In genomic region chr5:44808435-44809214, GRCh38 we compare ENCODE assay signal across 1 cellular context.
TF ChIP-seq lines count a peak whose summit lies in the region.

Gene MRPS30, plus strand, starts transcription at chr5:44808947. Its CDS starts 16 bp downstream, at chr5:44808963.

TF ChIP-seq in HepG2, 621 proteins besides CTCF, POLR2A, EP300 and RAD21 (continued from another document and continues in another):
- TF ChIP-seq ZHX1 (CRISPR knock-in tag; IDR thresholded peaks at IDR 0.05; ENCODE audit: low read depth) (peak; percentile 84), ZFAT (CRISPR knock-in tag; conservative IDR thresholded peaks at IDR 0.05) (no peak), ZNF629 (CRISPR knock-in tag; conservative IDR thresholded peaks at IDR 0.05) (no peak), ZBTB39 (CRISPR knock-in tag; IDR thresholded peaks at IDR 0.05) (no peak), NR3C1 (CRISPR knock-in tag; IDR thresholded peaks at IDR 0.05) (no peak), ZSCAN9 (CRISPR knock-in tag; IDR thresholded peaks at IDR 0.05; ENCODE audit: borderline replicate concordance) (peak; percentile 44; the same call in 1 of the 2 replicates), ZNF382 (CRISPR knock-in tag; IDR thresholded peaks at IDR 0.05; ENCODE audit: borderline replicate concordance) (no peak), NAIF1 (CRISPR knock-in tag; IDR thresholded peaks at IDR 0.05; ENCODE audit: borderline replicate concordance) (peak; percentile 51; the same call in 1 of the 2 replicates), ZSCAN21 (CRISPR knock-in tag; IDR thresholded peaks at IDR 0.05; ENCODE audit: borderline replicate concordance) (0 out of 2 replicates have a peak, but pooled peaks have one; percentile 67), ARNT (IDR thresholded peaks at IDR 0.05) (no peak), SMARCC2 (IDR thresholded peaks at IDR 0.05) (no peak), PTBP1 (IDR thresholded peaks at IDR 0.05; ENCODE audit: low read depth, low read length, poor library complexity, severe bottlenecking) (no peak), MED1 (CRISPR knock-in tag; IDR thresholded peaks at IDR 0.05) (peak; percentile 55), ZNF597 (CRISPR knock-in tag; IDR thresholded peaks at IDR 0.05) (no peak), ZNF318 (CRISPR knock-in tag; IDR thresholded peaks at IDR 0.05) (no peak), ZNF232 (CRISPR knock-in tag; IDR thresholded peaks at IDR 0.05; ENCODE audit: borderline replicate concordance) (peak; percentile 67; the same call in 1 of the 2 replicates), TCF7 (IDR thresholded peaks at IDR 0.05; ENCODE audit: low read depth) (no peak), RFXANK (CRISPR knock-in tag; IDR thresholded peaks at IDR 0.05) (peak; percentile 47; the same call in 1 of the 2 replicates), ZNF557 (CRISPR knock-in tag; IDR thresholded peaks at IDR 0.05) (peak; percentile 82; the same call in 1 of the 2 replicates), HDAC6 (IDR thresholded peaks at IDR 0.05; ENCODE audit: low read depth, low read length) (no peak), CENPX (CRISPR knock-in tag; IDR thresholded peaks at IDR 0.05) (no peak), ZFP62 (CRISPR knock-in tag; IDR thresholded peaks at IDR 0.05) (no peak), ZBED4 (CRISPR knock-in tag; IDR thresholded peaks at IDR 0.05; ENCODE audit: borderline replicate concordance) (no peak), ZNF724P (CRISPR knock-in tag; IDR thresholded peaks at IDR 0.05; ENCODE audit: borderline replicate concordance) (peak; percentile 67; the same call in 1 of the 2 replicates), SOX5 (CRISPR knock-in tag; IDR thresholded peaks at IDR 0.05; ENCODE audit: borderline replicate concordance) (peak; percentile 60; the same call in 1 of the 2 replicates), DNMT1 (CRISPR knock-in tag; IDR thresholded peaks at IDR 0.05) (0 out of 2 replicates have a peak, but pooled peaks have one; percentile 17), ZNF781 (CRISPR knock-in tag; IDR thresholded peaks at IDR 0.05; ENCODE audit: borderline replicate concordance, not compliant biosample characterization) (peak; percentile 24), ZNF572 (CRISPR knock-in tag; IDR thresholded peaks at IDR 0.05) (no peak), ZNF451 (CRISPR knock-in tag; IDR thresholded peaks at IDR 0.05) (0 out of 2 replicates have a peak, but pooled peaks have one; percentile 29), FOXO1 (CRISPR knock-in tag; IDR thresholded peaks at IDR 0.05) (0 out of 2 replicates have a peak, but pooled peaks have one; percentile 36), KDM5A (IDR thresholded peaks at IDR 0.05; ENCODE audit: borderline replicate concordance, low read length) (peak; percentile 91), PBX3 (CRISPR knock-in tag; IDR thresholded peaks at IDR 0.05; ENCODE audit: borderline replicate concordance) (no peak), BCL6 (CRISPR knock-in tag; IDR thresholded peaks at IDR 0.05) (no peak), FOXJ3 (CRISPR knock-in tag; IDR thresholded peaks at IDR 0.05; ENCODE audit: borderline replicate concordance) (0 out of 2 replicates have a peak, but pooled peaks have one; percentile 38), ZNF891 (CRISPR knock-in tag; IDR thresholded peaks at IDR 0.05) (0 out of 2 replicates have a peak, but pooled peaks have one; percentile 38), POGK (CRISPR knock-in tag; conservative IDR thresholded peaks at IDR 0.05) (0 out of 2 replicates have a peak, but pooled peaks have one; percentile 62), SIN3B (IDR thresholded peaks at IDR 0.05; ENCODE audit: low read length) (peak; percentile 83; the same call in 1 of the 2 replicates), GFI1 (CRISPR knock-in tag; IDR thresholded peaks at IDR 0.05; ENCODE audit: borderline replicate concordance) (no peak), ZNF350 (CRISPR knock-in tag; IDR thresholded peaks at IDR 0.05; ENCODE audit: borderline replicate concordance, low read depth) (peak; percentile 71), NFKBIZ (CRISPR knock-in tag; IDR thresholded peaks at IDR 0.05) (no peak), ASH2L (IDR thresholded peaks at IDR 0.05; ENCODE audit: insufficient read length, low read depth, low read length) (peak; percentile 98)
